In genomic region chr14:66403183-66403582, GRCh38 we compare ENCODE assay signal across 8 cellular contexts.
DNase-seq lines count a peak whose midpoint lies in the region; ATAC-seq and TF ChIP-seq lines count a peak whose summit lies in the region.

No MANE protein-coding gene starts in this region.

- ATAC-seq in HG02759 (IDR thresholded peaks at IDR 0.05; ENCODE audit: unreplicated experiment) (peak; percentile 61), GM18505 (IDR thresholded peaks at IDR 0.05; ENCODE audit: unreplicated experiment) (no peak)

- BruUV-seq in PC-9 (replicated peaks; lab: Mats Ljungman, UMichigan) = no TSS peak

- H3K79me2 ChIP-seq in PC-9 (ENCODE audit: low read depth) = no peaks in the 10 kb centered on the region

- CTCF ChIA-PET in PC-9 (lab: Charles Lee) = interaction anchor here (0.6 to 1.7 kb wide), 4 partner anchors 24 to 988 kb away, joined by 3 to 25 read pairs (median 3); no protein-coding TSS in a partner anchor

- 3 to 15% (median 10%) methylated on average over 5 of the region's 5 CpGs for WGBS in stomach, 5 donors

- H3K4me2 ChIP-seq in PC-9 = peak overlapping the region; percentile 29; the same call in 1 of the 2 replicates

- no peak for TF ChIP-seq EP300 in stomach (IDR thresholded peaks at IDR 0.05)

- intact Hi-C loops in PC-9 (cut with micrococcal nuclease; ENCODE audit: unreplicated experiment) (loop anchor here (2.0 to 5.0 kb wide), 3 partner anchors 44 to 1299 kb away; partner anchors contain the start of gene RDH12), stomach (cut with DNase I; ENCODE audit: low total_unique reads) (no loop called here)

- H3K36me3 ChIP-seq in PC-9 (ENCODE audit: low read depth) (no peaks in the 10 kb centered on the region), stomach (no peaks in the 10 kb centered on the region)

- H3F3A ChIP-seq in PC-9 (ENCODE audit: insufficient read depth, low read depth) = no peaks in the 10 kb centered on the region

- peak; percentile 40 for DNase-seq in EL
- peak in 1 of 2 experiments; percentile 62 for DNase-seq in PC-9
- peak; percentile 52 for DNase-seq in fibroblast of pulmonary artery (ENCODE audit: low read depth)
- no peak for DNase-seq in stomach
- no peak for DNase-seq in HK-2 (ENCODE audit: unreplicated experiment)
- DNase-seq in NCI-H2029 treated with DMSO at 0.1 percent for 48 hours (lab: John Stamatoyannopoulos, UW) = no peak

- H3K9me2 ChIP-seq in PC-9 (ENCODE audit: insufficient read depth) = no peaks in the 10 kb centered on the region

- H3K4me3 ChIP-seq in PC-9 (no peak overlapping the region), fibroblast of pulmonary artery (replicated peaks; ENCODE audit: low read depth, low read length) (no peak overlapping the region), stomach (no peak overlapping the region)

- H3K4me1 ChIP-seq in PC-9 (replicated peaks; ENCODE audit: insufficient read depth) = no peaks in the 10 kb centered on the region
- H3K4me1 ChIP-seq in stomach = no peaks in the 10 kb centered on the region

- POLR2A ChIA-PET in PC-9 (lab: Charles Lee; ENCODE audit: unreplicated experiment) = interaction anchor here (0.9 kb wide), 1 partner anchor 44 kb away, joined by 7 read pairs; no protein-coding TSS in a partner anchor

- TF ChIP-seq POLR2A in stomach (IDR thresholded peaks at IDR 0.05) (no peak), GM18505 (IDR thresholded peaks at IDR 0.05; ENCODE audit: borderline replicate concordance, extremely low read depth, insufficient read depth, insufficient read length) (no peak)

- H3K9me3 ChIP-seq in PC-9 (ENCODE audit: insufficient read depth, low read depth) = no peaks in the 10 kb centered on the region
- no peaks in the 10 kb centered on the region for H3K9me3 ChIP-seq in stomach

- peak overlapping the region; percentile 44; the same call in 1 of the 2 replicates for H2AFZ ChIP-seq in PC-9

- TF ChIP-seq CTCF in PC-9 (conservative IDR thresholded peaks at IDR 0.05) (peak; percentile 65), fibroblast of pulmonary artery (IDR thresholded peaks at IDR 0.05; ENCODE audit: low read length, missing control alignments) (peak; percentile 50), stomach (IDR thresholded peaks at IDR 0.05) (peak in 4 of 7 experiments; percentile 20 to 45 (median 32))

- H3K27me3 ChIP-seq in PC-9 (ENCODE audit: insufficient read depth, low read depth) (no peaks in the 10 kb centered on the region), stomach (no peaks in the 10 kb centered on the region)

- H4K20me1 ChIP-seq in PC-9 (ENCODE audit: insufficient read depth) = no peaks in the 10 kb centered on the region

- H3K27ac ChIP-seq in PC-9 (no peak overlapping the region), stomach (no peak overlapping the region)

Comparison
In these comparisons a context has a peak if more than half of its experiments do, and no peak if none do; other contexts are left out.
1. DNase-seq: peak in EL (single experiment) and fibroblast of pulmonary artery (single experiment); none in stomach (single experiment), HK-2 (single experiment) and NCI-H2029 treated with DMSO at 0.1 percent for 48 hours (single experiment).
2. Peak in every context shown above with its lines, with median percentiles within 50 percentile points of each other: CTCF ChIP-seq.